24 cellular contexts compared by ENCODE assay signal in the genomic region with DNA sequence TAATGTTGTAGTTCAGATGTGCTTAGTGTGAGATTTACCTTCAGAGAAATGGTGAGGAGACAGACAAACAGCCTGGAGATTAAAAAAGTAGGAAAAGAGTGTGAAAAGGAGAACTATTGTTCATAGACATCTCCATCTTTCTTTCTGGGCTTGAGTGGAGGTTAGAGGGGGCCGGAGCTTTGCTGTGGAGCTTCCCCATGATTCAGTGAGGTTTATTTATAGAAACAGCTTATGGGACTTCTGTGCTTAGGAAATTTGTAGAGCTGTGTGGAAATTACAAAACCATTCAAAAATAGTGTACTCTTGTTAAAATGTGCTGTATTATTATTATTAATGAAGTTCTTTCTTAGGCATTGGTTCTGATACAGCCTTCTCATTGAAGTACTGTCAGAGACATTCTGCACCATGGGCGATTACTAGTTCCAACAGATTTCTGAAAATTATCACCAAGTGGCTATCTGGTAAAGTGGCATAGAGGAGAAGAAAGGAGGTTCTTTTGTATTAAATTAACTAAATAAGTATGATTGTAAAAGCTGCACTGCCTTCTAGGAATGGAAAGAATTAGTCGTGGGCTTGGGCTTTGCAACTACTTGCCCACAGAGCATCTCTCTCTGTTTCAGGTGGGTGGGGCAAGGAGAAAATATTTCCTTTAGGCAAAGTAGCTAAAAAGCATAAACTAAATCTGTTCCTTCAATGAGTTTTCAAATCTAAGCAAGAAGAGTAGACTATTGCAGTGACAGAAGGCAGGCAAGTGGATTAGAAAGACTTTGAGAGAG. TPM values are rescaled to one million over a fixed set of nuclear protein-coding genes. Genes with fewer than 3 reads are reported as not detected.
DNase-seq lines count a peak whose midpoint lies in the region; ATAC-seq and TF ChIP-seq lines count a peak whose summit lies in the region.
"Had no signal": no experiment of that assay in that cellular context is flagged by ENCODE, and none has a peak within 500 bp of the region (broad histone marks: within the 10 kb centered on the region; RNA-seq: fewer than 3 reads in every experiment).

No MANE protein-coding gene starts in this region.

- no peak overlapping the region for H3K23ac ChIP-seq in mesendoderm (ENCODE audit: low read length)

- no peak overlapping the region for H4K8ac ChIP-seq in mesendoderm (ENCODE audit: low read depth, low read length)

- no peaks in the 10 kb centered on the region for H3K36me3 ChIP-seq in GM23248 (ENCODE audit: low read depth)
- H3K36me3 ChIP-seq in mesendoderm (ENCODE audit: control insufficient read depth, insufficient read depth, low read length) = no peaks in the 10 kb centered on the region
- H3K36me3 ChIP-seq in aorta (ENCODE audit: control insufficient read depth in 1 of 2, insufficient read depth in 2 of 2, low read length in 1 of 2) = no peaks in the 10 kb centered on the region
- H3K36me3 ChIP-seq: Peyer's patch, SJSA1 had no signal

- no peaks in the 10 kb centered on the region for H4K20me1 ChIP-seq in GM23248 (ENCODE audit: insufficient read depth)

- peak overlapping the region; percentile 18 for H3K18ac ChIP-seq in mesendoderm (ENCODE audit: low read length)

- DNase-seq in GM23248 (peak; percentile 61), LHCN-M2 (ENCODE audit: low read depth) (peak; percentile 43), choroid plexus epithelial cell (ENCODE audit: low read depth) (peak; percentile 39), mesendoderm (no peak), iPS-NIHi11 (ENCODE audit: low spot score) (no peak), aorta (no peak)
- DNase-seq: ACHN; C1 segment of cervical spinal cord; CD8-positive, alpha-beta memory T cell; H7; HFFc6; Kasumi-1; MM.1S; NCI-H1092; NCI-H1436 treated with DMSO at 0.1 percent for 48 hours; NCI-H2029 treated with DMSO at 0.1 percent for 48 hours; NCI-H2171 treated with DMSO at 0.1 percent for 48 hours; NCI-H446 treated with DMSO at 0.1 percent for 48 hours; NCI-H69; Peyer's patch had no signal

- no peak overlapping the region for H2BK120ac ChIP-seq in mesendoderm (ENCODE audit: low read depth, low read length)

- H3K27ac ChIP-seq in GM23248 = peak overlapping the region; percentile 78
- no peak overlapping the region for H3K27ac ChIP-seq in mesendoderm (ENCODE audit: low read depth, low read length)
- H3K27ac ChIP-seq in aorta (ENCODE audit: low read depth in 1 of 2, low read length in 2 of 2) = no peak overlapping the region
- H3K27ac ChIP-seq: HL-60, Peyer's patch, SJSA1 had no signal

- no peak overlapping the region for H2AK5ac ChIP-seq in mesendoderm (ENCODE audit: low read length)

- no peak for TF ChIP-seq CTCF in choroid plexus epithelial cell (conservative IDR thresholded peaks at IDR 0.05; ENCODE audit: low read depth, low read length)

- H3K4me3 ChIP-seq in GM23248 (no peak overlapping the region), choroid plexus epithelial cell (ENCODE audit: low read depth, low read length) (no peak overlapping the region), mesendoderm (ENCODE audit: low read length) (no peak overlapping the region), aorta (ENCODE audit: low read length in 2 of 2) (no peak overlapping the region)
- H3K4me3 ChIP-seq: Peyer's patch, SJSA1 had no signal

- in situ Hi-C loops in GM23248 (cut with MboI) = no loop called here

- H3K4me2 ChIP-seq in GM23248 (ENCODE audit: unreplicated experiment) = peak overlapping the region; percentile 56
- no peak overlapping the region for H3K4me2 ChIP-seq in mesendoderm (ENCODE audit: low read length)

- H3F3A ChIP-seq in GM23248 (ENCODE audit: insufficient read depth) = peaks cover 15% of the 10 kb centered on the region

- no peak overlapping the region for H3K56ac ChIP-seq in mesendoderm (ENCODE audit: low read length)

- H2AFZ ChIP-seq in GM23248 = peak overlapping the region; percentile 58

- H3K27me3 ChIP-seq in GM23248 (replicated peaks; ENCODE audit: insufficient read depth) = no peaks in the 10 kb centered on the region
- no peaks in the 10 kb centered on the region for H3K27me3 ChIP-seq in mesendoderm (ENCODE audit: insufficient read depth, low read length, poor library complexity)
- no peaks in the 10 kb centered on the region for H3K27me3 ChIP-seq in aorta (ENCODE audit: control insufficient read depth in 1 of 2, insufficient read depth in 2 of 2, low read length in 1 of 2)
- H3K27me3 ChIP-seq: Peyer's patch, SJSA1 had no signal

- H3K4ac ChIP-seq in mesendoderm (ENCODE audit: low read depth, low read length) = no peak overlapping the region

- 38 to 40% methylated on average over 3 of the region's 3 CpGs for WGBS in GM23248 (ENCODE audit: low coverage in 1 of 2, low lambda C conversion rate in 2 of 2, missing lambda C conversion rate in 2 of 2), 2 experiments
- WGBS in mesendoderm (ENCODE audit: extremely low coverage, insufficient coverage, low lambda C conversion rate) = no CpG with 5 or more reads among the region's 3 CpGs
- 51 to 52% methylated on average over 3 of the region's 3 CpGs for WGBS in aorta, 2 donors

- H3K9ac ChIP-seq in GM23248 = peak overlapping the region; percentile 37; the same call in 1 of the 2 replicates
- H3K9ac ChIP-seq in mesendoderm (ENCODE audit: low read length) = no peak overlapping the region

- intact Hi-C loops in aorta (cut with DNase I) = no loop called here

- H2BK15ac ChIP-seq in mesendoderm (replicated peaks; ENCODE audit: low read depth) = no peak overlapping the region

- no peaks in the 10 kb centered on the region for H3K9me2 ChIP-seq in GM23248 (ENCODE audit: insufficient read depth)

- H2BK5ac ChIP-seq in mesendoderm (ENCODE audit: low read length) = no peak overlapping the region

- no peak overlapping the region for H4K5ac ChIP-seq in mesendoderm (ENCODE audit: low read length)

- no peaks in the 10 kb centered on the region for H3K9me3 ChIP-seq in GM23248 (ENCODE audit: low read depth)
- H3K9me3 ChIP-seq in aorta (ENCODE audit: control insufficient read depth, low read length) = no peaks in the 10 kb centered on the region
- H3K9me3 ChIP-seq: Peyer's patch, SJSA1 had no signal

- no peak for ATAC-seq in GM21619 (IDR thresholded peaks at IDR 0.05; ENCODE audit: unreplicated experiment)
- no peak for ATAC-seq in aorta (ENCODE audit: low FRiP score)
- ATAC-seq in GM18867 (IDR thresholded peaks at IDR 0.05; ENCODE audit: unreplicated experiment) = no peak

- H3K79me2 ChIP-seq in GM23248 (ENCODE audit: insufficient read depth) = no peaks in the 10 kb centered on the region
- H3K79me2 ChIP-seq in mesendoderm (ENCODE audit: control insufficient read depth, insufficient read depth, low read length) = no peaks in the 10 kb centered on the region

- peaks cover 18% of the 10 kb centered on the region for H3K4me1 ChIP-seq in GM23248 (ENCODE audit: insufficient read depth)
- no peaks in the 10 kb centered on the region for H3K4me1 ChIP-seq in mesendoderm (ENCODE audit: control insufficient read depth, low read depth, low read length)
- H3K4me1 ChIP-seq in aorta (ENCODE audit: control insufficient read depth in 1 of 2, insufficient read depth in 2 of 2, low read length in 2 of 2) = no peaks in the 10 kb centered on the region
- H3K4me1 ChIP-seq: Peyer's patch, SJSA1 had no signal

- no peaks in the 10 kb centered on the region for H3K79me1 ChIP-seq in mesendoderm (ENCODE audit: low read length)

RNA-seq across cellular contexts. Expression of a gene that starts 8.7 kb away (rescaled TPM):
- 82.9 and 97.0 TPM in 2 replicates for total RNA-seq in GM23248 (2014; rRNA removed; shearing (Covaris generic))
- polyA plus RNA-seq in GM23248 (2016; fragmentation: Nextera tagmentation; extraction: Ambion mirVana) = 46.5 and 47.0 TPM in 2 replicates
- 91.2 and 99.4 TPM in 2 replicates for total RNA-seq in LHCN-M2 (2014; rRNA removed)
- polyA plus RNA-seq in LHCN-M2 (2012) = 57.3 TPM
- polyA plus RNA-seq in mesendoderm (2013, experiment 1 of 2) = 16.7 TPM
- polyA plus RNA-seq in mesendoderm (2013, experiment 2 of 2) = 15.8 TPM
- 10 to 100 TPM; 42.1 to 58.6 TPM for total RNA-seq in aorta
- polyA plus RNA-seq in aorta = 10 to 100 TPM in 1 of 2 donors, 1 to 10 TPM in 1; 7.5 to 14.5 TPM

RNA-seq across cellular contexts. Expression of a gene that starts 24.4 kb away (rescaled TPM):
- not detected in 2 replicates for total RNA-seq in GM23248 (2014; rRNA removed; shearing (Covaris generic))
- not detected in 2 replicates for polyA plus RNA-seq in GM23248 (2016; fragmentation: Nextera tagmentation; extraction: Ambion mirVana)
- total RNA-seq in LHCN-M2 (2014; rRNA removed) = not detected in 2 replicates
- 0.05 TPM for polyA plus RNA-seq in LHCN-M2 (2012)
- polyA plus RNA-seq in mesendoderm (2013, experiment 1 of 2) = not detected
- not detected for polyA plus RNA-seq in mesendoderm (2013, experiment 2 of 2)
- total RNA-seq in aorta = not detected
- not detected for polyA plus RNA-seq in aorta
- total RNA-seq: CD8-positive, alpha-beta memory T cell; H7; HFFc6; Peyer's patch had no signal
- polyA plus RNA-seq: CD8-positive, alpha-beta memory T cell had no signal

RNA-seq across cellular contexts. Expression of a gene that starts 44.0 kb away (rescaled TPM):
- not detected in 2 replicates for total RNA-seq in GM23248 (2014; rRNA removed; shearing (Covaris generic))
- polyA plus RNA-seq in GM23248 (2016; fragmentation: Nextera tagmentation; extraction: Ambion mirVana) = not detected in 2 replicates
- total RNA-seq in LHCN-M2 (2014; rRNA removed) = not detected in 2 replicates
- not detected for polyA plus RNA-seq in LHCN-M2 (2012)
- 0.03 TPM for polyA plus RNA-seq in mesendoderm (2013, experiment 1 of 2)
- polyA plus RNA-seq in mesendoderm (2013, experiment 2 of 2) = 0.03 TPM
- not detected for total RNA-seq in aorta
- not detected for polyA plus RNA-seq in aorta
- total RNA-seq: CD8-positive, alpha-beta memory T cell; H7; HFFc6; Peyer's patch; SJSA1 had no signal
- polyA plus RNA-seq: CD8-positive, alpha-beta memory T cell had no signal

Comparison
In these comparisons a context has a peak if more than half of its experiments do, and no peak if none do; other contexts are left out.
1. DNase-seq: peak in GM23248 (single experiment), LHCN-M2 (single experiment) and choroid plexus epithelial cell (single experiment); none in mesendoderm (single experiment), iPS-NIHi11 (single experiment) and aorta (0 of 2).